In the genomic region with DNA sequence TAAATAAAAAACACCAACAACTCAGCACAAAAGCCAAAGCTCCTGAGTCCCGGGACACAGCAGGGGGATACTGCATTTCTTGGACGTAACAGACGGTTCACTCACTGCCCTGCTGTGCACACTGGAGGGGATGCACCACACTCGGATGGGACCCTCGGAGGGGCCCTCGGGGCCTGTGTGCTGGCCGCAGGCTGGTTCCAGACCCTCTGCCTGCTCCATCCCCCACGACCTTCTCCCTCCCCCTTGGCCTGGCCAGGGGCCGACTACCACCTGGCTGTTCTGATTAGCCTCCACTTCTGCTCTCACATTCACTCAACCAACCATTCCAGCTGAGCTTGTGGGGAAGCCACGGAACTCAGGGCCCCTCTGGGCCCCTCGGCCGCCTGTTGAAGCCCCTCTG, we compare ENCODE assay signal across 25 cellular contexts.
DNase-seq lines count a peak whose midpoint lies in the region; ATAC-seq, FAIRE-seq and TF ChIP-seq lines count a peak whose summit lies in the region.
"Had no signal": no experiment of that assay in that cellular context is flagged by ENCODE, and none has a peak within 500 bp of the region (broad histone marks: within the 10 kb centered on the region; RNA-seq: fewer than 3 reads in every experiment).

No MANE protein-coding gene starts in this region.

- H3K9me3 ChIP-seq in muscle layer of colon (ENCODE audit: low read length): no peaks in the 10 kb centered on the region
- H3K9me3 ChIP-seq: Caco-2, MG63 had no signal

- peaks cover 24% of the 10 kb centered on the region for H3K4me1 ChIP-seq in muscle layer of colon (ENCODE audit: insufficient read depth, low read length)
- H3K4me1 ChIP-seq: Caco-2 had no signal

- no peak for ATAC-seq in stimulated activated naive CD8-positive, alpha-beta T cell treated with anti-CD3 and anti-CD28 coated beads, Interleukin-15, amount 100 ng/mL, for 72 hours
- ATAC-seq: CD8-positive, alpha-beta T cell; GM12878; HCT116; PC-3; Right ventricle myocardium inferior had no signal

- no peaks in the 10 kb centered on the region for H3K27me3 Mint-ChIP-seq in stimulated activated naive CD8-positive, alpha-beta T cell treated with anti-CD3 and anti-CD28 coated beads, Interleukin-15, Interleukin-2, amounts not matched to agents 100 ng/mL and 50 ng/mL, for 24 hours
- H3K27me3 Mint-ChIP-seq in stimulated activated naive CD8-positive, alpha-beta T cell treated with anti-CD3 and anti-CD28 coated beads, Interleukin-15, amount 100 ng/mL, for 72 hours: no peaks in the 10 kb centered on the region
- H3K27me3 Mint-ChIP-seq: B cell had no signal

- peak overlapping the region; percentile 12 for H3K27ac Mint-ChIP-seq in stimulated activated naive CD8-positive, alpha-beta T cell treated with anti-CD3 and anti-CD28 coated beads, Interleukin-15, Interleukin-2, amounts not matched to agents 100 ng/mL and 50 ng/mL, for 24 hours
- no peak overlapping the region for H3K27ac Mint-ChIP-seq in stimulated activated naive CD8-positive, alpha-beta T cell treated with anti-CD3 and anti-CD28 coated beads, Interleukin-15, amount 100 ng/mL, for 72 hours
- H3K27ac Mint-ChIP-seq: B cell; CD8-positive, alpha-beta T cell had no signal

- DNase-seq in stimulated activated naive CD8-positive, alpha-beta T cell treated with anti-CD3 and anti-CD28 coated beads, Interleukin-15, amount 100 ng/mL, for 72 hours: no peak
- DNase-seq in GM12891 (ENCODE audit: insufficient read length, low spot score): no peak
- DNase-seq in OCI-M2 (lab: John Stamatoyannopoulos, UW; ENCODE audit: unreplicated experiment): no peak
- no peak for DNase-seq in NCI-H345 treated with DMSO at 0.1 percent for 48 hours (lab: John Stamatoyannopoulos, UW; ENCODE audit: unreplicated experiment)
- DNase-seq: Caco-2; CD8-positive, alpha-beta T cell; KG1; NCI-H1105 treated with DMSO at 0.1 percent for 48 hours; NCI-H146; NCI-H1930; NCI-H2107; NCI-H524 treated with DMSO at 0.1 percent for 48 hours; NCI-H774; PC-3 had no signal

- H3K27ac ChIP-seq in muscle layer of colon (ENCODE audit: low read depth, low read length) (peak overlapping the region; percentile 85), temporal lobe (ENCODE audit: low read depth, low read length) (peak overlapping the region; percentile 25)
- H3K27ac ChIP-seq: 22Rv1, C4-2B had no signal

- no peak for TF ChIP-seq POLR2A in GM12891 (IDR thresholded peaks at IDR 0.05; ENCODE audit: low read depth, low read length)

- H3K36me3 ChIP-seq in muscle layer of colon (ENCODE audit: insufficient read depth, low read length): no peaks in the 10 kb centered on the region

- no peak overlapping the region for H3K4me3 Mint-ChIP-seq in stimulated activated naive CD8-positive, alpha-beta T cell treated with anti-CD3 and anti-CD28 coated beads, Interleukin-15, Interleukin-2, amounts not matched to agents 100 ng/mL and 50 ng/mL, for 24 hours
- no peak overlapping the region for H3K4me3 Mint-ChIP-seq in stimulated activated naive CD8-positive, alpha-beta T cell treated with anti-CD3 and anti-CD28 coated beads, Interleukin-15, amount 100 ng/mL, for 72 hours
- H3K4me3 Mint-ChIP-seq: B cell; CD8-positive, alpha-beta T cell had no signal

- H3K4me3 ChIP-seq in muscle layer of colon (ENCODE audit: low read depth in 1 of 2, low read length in 2 of 2): no peak overlapping the region
- H3K4me3 ChIP-seq: GM12878, MG63 had no signal

- H3K9ac ChIP-seq in muscle layer of colon (ENCODE audit: low read length): no peak overlapping the region

- no peaks in the 10 kb centered on the region for H3K9me3 Mint-ChIP-seq in stimulated activated naive CD8-positive, alpha-beta T cell treated with anti-CD3 and anti-CD28 coated beads, Interleukin-15, Interleukin-2, amounts not matched to agents 100 ng/mL and 50 ng/mL, for 24 hours
- H3K9me3 Mint-ChIP-seq in stimulated activated naive CD8-positive, alpha-beta T cell treated with anti-CD3 and anti-CD28 coated beads, Interleukin-15, amount 100 ng/mL, for 72 hours: no peaks in the 10 kb centered on the region
- H3K9me3 Mint-ChIP-seq: CD8-positive, alpha-beta T cell had no signal

- H3K36me3 Mint-ChIP-seq in stimulated activated naive CD8-positive, alpha-beta T cell treated with anti-CD3 and anti-CD28 coated beads, Interleukin-15, Interleukin-2, amounts not matched to agents 100 ng/mL and 50 ng/mL, for 24 hours (ENCODE audit: low read depth): peaks cover 12% of the 10 kb centered on the region

- no peaks in the 10 kb centered on the region for H3K4me1 Mint-ChIP-seq in stimulated activated naive CD8-positive, alpha-beta T cell treated with anti-CD3 and anti-CD28 coated beads, Interleukin-15, Interleukin-2, amounts not matched to agents 100 ng/mL and 50 ng/mL, for 24 hours (ENCODE audit: low read depth)
- H3K4me1 Mint-ChIP-seq in stimulated activated naive CD8-positive, alpha-beta T cell treated with anti-CD3 and anti-CD28 coated beads, Interleukin-15, amount 100 ng/mL, for 72 hours: no peaks in the 10 kb centered on the region
- H3K4me1 Mint-ChIP-seq: B cell had no signal

- FAIRE-seq in GM12891 (lab: Jason Lieb, UNC): no peak
- FAIRE-seq: G401.6, GM12878 had no signal

- no peaks in the 10 kb centered on the region for H3K27me3 ChIP-seq in muscle layer of colon (ENCODE audit: control insufficient read depth in 1 of 2, insufficient read depth in 2 of 2, low read length in 2 of 2)
- H3K27me3 ChIP-seq: MG63 had no signal

TF ChIP-seq in GM12891, 5 proteins besides CTCF, POLR2A, EP300 and RAD21:
- TF ChIP-seq POU2F2 (IDR thresholded peaks at IDR 0.05; ENCODE audit: low read depth, low read length): no peak
- no peak for TF ChIP-seq SPI1 (IDR thresholded peaks at IDR 0.05; ENCODE audit: low read depth, low read length)
- no peak for TF ChIP-seq TAF1 (IDR thresholded peaks at IDR 0.05; ENCODE audit: low read depth, low read length)
- TF ChIP-seq PAX5 (IDR thresholded peaks at IDR 0.05; ENCODE audit: insufficient read depth, low read length, severe bottlenecking): no peak
